Comparison of ENCODE assay signal across 1 cellular context in the genomic region with DNA sequence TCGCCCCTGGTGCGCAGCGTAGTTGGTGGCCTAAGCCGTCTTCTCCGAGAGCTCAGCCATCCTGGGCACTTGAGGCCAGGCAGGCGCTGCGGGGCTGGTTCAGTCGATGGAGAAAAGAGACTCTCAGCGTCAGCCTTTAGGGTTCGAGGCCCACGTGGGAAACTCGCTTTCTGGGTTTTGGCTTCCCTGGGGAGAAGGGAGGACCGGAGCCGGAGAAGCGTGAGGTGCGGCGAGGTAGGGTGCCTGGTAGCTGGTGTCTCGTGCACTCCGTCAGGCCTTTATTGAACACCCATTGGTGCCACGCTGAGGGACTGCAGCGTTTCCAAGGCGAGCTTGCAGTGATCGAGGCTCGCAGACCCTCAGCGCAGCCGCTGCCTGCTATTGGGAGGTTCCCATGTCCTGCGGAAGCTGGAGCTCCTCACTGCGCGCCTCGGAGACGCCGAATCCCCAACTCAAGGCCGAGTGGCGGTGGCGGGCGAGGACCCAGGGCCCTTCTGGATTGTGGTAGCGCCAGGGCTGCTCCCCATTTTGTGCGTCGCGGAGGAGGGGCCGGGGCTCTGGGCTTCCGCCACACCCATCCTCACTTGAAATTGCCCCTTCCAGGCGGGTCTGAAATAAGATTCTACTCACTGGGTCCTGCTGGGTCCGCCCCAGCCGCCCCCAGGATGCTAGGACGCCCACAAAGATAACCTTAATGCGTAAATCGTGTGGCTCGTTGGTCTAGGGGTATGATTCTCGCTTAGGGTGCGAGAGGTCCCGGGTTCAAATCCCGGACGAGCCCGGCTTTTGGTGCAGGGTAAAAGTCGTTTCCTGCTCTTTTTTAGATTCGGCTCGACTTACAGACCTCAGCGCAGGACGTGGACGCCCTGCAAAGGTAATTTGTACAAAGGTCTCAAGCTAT.
TF ChIP-seq lines count a peak whose summit lies in the region.

No MANE protein-coding gene starts in this region.

TF ChIP-seq in IMR-90, 13 proteins besides CTCF, POLR2A, EP300 and RAD21:
- no peak for TF ChIP-seq NFE2L2 (IDR thresholded peaks at IDR 0.05; ENCODE audit: low read depth, low read length)
- TF ChIP-seq, protein P1, sequence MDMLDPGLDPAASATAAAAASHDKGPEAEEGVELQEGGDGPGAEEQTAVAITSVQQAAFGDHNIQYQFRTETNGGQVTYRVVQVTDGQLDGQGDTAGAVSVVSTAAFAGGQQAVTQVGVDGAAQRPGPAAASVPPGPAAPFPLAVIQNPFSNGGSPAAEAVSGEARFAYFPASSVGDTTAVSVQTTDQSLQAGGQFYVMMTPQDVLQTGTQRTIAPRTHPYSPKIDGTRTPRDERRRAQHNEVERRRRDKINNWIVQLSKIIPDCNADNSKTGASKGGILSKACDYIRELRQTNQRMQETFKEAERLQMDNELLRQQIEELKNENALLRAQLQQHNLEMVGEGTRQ (IDR thresholded peaks at IDR 0.05; ENCODE audit: low read depth, low read length) = 0 out of 2 replicates have a peak, but pooled peaks have one; percentile 37
- TF ChIP-seq RCOR1 (IDR thresholded peaks at IDR 0.05; ENCODE audit: insufficient replicate concordance, low read length) = no peak
- TF ChIP-seq FOS (IDR thresholded peaks at IDR 0.05; ENCODE audit: low read depth, low read length) = peak; percentile 76
- TF ChIP-seq, protein P2, sequence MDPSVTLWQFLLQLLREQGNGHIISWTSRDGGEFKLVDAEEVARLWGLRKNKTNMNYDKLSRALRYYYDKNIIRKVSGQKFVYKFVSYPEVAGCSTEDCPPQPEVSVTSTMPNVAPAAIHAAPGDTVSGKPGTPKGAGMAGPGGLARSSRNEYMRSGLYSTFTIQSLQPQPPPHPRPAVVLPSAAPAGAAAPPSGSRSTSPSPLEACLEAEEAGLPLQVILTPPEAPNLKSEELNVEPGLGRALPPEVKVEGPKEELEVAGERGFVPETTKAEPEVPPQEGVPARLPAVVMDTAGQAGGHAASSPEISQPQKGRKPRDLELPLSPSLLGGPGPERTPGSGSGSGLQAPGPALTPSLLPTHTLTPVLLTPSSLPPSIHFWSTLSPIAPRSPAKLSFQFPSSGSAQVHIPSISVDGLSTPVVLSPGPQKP (IDR thresholded peaks at IDR 0.05; ENCODE audit: borderline replicate concordance, low read depth, low read length) = no peak
- no peak for TF ChIP-seq CEBPB (IDR thresholded peaks at IDR 0.05; ENCODE audit: low read depth, low read length)
- TF ChIP-seq MAZ (IDR thresholded peaks at IDR 0.05; ENCODE audit: borderline replicate concordance, low read depth, low read length) = peak; percentile 29; the same call in 1 of the 2 replicates
- TF ChIP-seq MAFK (IDR thresholded peaks at IDR 0.05; ENCODE audit: low read depth, low read length) = no peak
- no peak for TF ChIP-seq CHD1 (IDR thresholded peaks at IDR 0.05; ENCODE audit: low read depth, low read length)
- TF ChIP-seq BHLHE40 (IDR thresholded peaks at IDR 0.05; ENCODE audit: low read depth, low read length) = peak; percentile 55
